1 cellular context compared by ENCODE assay signal in the genomic region with DNA sequence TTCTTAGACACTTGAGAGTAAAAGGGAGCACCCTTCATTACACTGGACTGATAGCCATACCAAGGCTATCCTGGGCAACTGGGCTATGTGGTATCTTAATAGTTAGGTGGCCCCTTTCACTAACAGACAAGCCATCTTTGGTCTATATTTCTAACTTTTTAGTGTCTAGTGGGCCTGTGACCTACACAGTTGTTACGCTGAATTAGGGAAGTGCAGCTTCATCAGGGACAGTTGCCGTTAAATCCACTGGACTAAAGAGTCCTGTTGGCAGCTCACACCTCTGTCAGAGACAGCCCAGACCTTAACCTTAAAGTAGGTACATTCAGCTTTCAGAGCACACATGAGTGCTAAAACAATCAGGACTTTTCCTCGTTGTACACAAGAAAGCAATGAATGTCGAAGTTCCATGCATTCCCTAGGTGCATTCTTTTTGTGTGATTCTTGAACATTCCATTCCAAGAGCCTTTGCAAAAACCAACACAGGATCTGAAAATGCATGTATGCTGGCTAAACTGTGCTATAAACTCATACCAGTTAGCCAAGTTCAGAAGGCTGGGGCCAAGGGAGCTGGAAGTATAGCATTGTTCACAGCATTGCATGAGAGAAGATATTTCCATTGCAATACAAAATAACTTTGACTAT.
TF ChIP-seq lines count a peak whose summit lies in the region.

No MANE protein-coding gene starts in this region.

TF ChIP-seq in HepG2, 621 proteins besides CTCF, POLR2A, EP300 and RAD21 (continued from another document):
- TF ChIP-seq, protein P1, sequence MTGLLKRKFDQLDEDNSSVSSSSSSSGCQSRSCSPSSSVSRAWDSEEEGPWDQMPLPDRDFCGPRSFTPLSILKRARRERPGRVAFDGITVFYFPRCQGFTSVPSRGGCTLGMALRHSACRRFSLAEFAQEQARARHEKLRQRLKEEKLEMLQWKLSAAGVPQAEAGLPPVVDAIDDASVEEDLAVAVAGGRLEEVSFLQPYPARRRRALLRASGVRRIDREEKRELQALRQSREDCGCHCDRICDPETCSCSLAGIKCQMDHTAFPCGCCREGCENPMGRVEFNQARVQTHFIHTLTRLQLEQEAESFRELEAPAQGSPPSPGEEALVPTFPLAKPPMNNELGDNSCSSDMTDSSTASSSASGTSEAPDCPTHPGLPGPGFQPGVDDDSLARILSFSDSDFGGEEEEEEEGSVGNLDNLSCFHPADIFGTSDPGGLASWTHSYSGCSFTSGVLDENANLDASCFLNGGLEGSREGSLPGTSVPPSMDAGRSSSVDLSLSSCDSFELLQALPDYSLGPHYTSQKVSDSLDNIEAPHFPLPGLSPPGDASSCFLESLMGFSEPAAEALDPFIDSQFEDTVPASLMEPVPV (CRISPR knock-in tag; IDR thresholded peaks at IDR 0.05): no peak
- no peak for TF ChIP-seq ELF4 (CRISPR knock-in tag; IDR thresholded peaks at IDR 0.05; ENCODE audit: borderline replicate concordance)
- TF ChIP-seq ZNF629 (CRISPR knock-in tag; conservative IDR thresholded peaks at IDR 0.05): no peak
- TF ChIP-seq ZSCAN9 (CRISPR knock-in tag; IDR thresholded peaks at IDR 0.05; ENCODE audit: borderline replicate concordance): no peak
- no peak for TF ChIP-seq ZNF432 (CRISPR knock-in tag; IDR thresholded peaks at IDR 0.05; ENCODE audit: borderline replicate concordance)
- no peak for TF ChIP-seq TOPORS (CRISPR knock-in tag; IDR thresholded peaks at IDR 0.05)
- no peak for TF ChIP-seq TCF7 (IDR thresholded peaks at IDR 0.05; ENCODE audit: low read depth)
- TF ChIP-seq MED1 (CRISPR knock-in tag; IDR thresholded peaks at IDR 0.05): no peak
- TF ChIP-seq ZSCAN20 (CRISPR knock-in tag; IDR thresholded peaks at IDR 0.05; ENCODE audit: borderline replicate concordance): no peak
- no peak for TF ChIP-seq MZF1 (CRISPR knock-in tag; IDR thresholded peaks at IDR 0.05; ENCODE audit: borderline replicate concordance)
- TF ChIP-seq, protein P2, sequence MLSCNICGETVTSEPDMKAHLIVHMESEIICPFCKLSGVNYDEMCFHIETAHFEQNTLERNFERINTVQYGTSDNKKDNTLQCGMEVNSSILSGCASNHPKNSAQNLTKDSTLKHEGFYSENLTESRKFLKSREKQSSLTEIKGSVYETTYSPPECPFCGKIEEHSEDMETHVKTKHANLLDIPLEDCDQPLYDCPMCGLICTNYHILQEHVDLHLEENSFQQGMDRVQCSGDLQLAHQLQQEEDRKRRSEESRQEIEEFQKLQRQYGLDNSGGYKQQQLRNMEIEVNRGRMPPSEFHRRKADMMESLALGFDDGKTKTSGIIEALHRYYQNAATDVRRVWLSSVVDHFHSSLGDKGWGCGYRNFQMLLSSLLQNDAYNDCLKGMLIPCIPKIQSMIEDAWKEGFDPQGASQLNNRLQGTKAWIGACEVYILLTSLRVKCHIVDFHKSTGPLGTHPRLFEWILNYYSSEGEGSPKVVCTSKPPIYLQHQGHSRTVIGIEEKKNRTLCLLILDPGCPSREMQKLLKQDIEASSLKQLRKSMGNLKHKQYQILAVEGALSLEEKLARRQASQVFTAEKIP (CRISPR knock-in tag; IDR thresholded peaks at IDR 0.05; ENCODE audit: borderline replicate concordance): no peak
- no peak for TF ChIP-seq POLR2AphosphoS5 (IDR thresholded peaks at IDR 0.05; ENCODE audit: low read depth, low read length)
- TF ChIP-seq, protein P3, sequence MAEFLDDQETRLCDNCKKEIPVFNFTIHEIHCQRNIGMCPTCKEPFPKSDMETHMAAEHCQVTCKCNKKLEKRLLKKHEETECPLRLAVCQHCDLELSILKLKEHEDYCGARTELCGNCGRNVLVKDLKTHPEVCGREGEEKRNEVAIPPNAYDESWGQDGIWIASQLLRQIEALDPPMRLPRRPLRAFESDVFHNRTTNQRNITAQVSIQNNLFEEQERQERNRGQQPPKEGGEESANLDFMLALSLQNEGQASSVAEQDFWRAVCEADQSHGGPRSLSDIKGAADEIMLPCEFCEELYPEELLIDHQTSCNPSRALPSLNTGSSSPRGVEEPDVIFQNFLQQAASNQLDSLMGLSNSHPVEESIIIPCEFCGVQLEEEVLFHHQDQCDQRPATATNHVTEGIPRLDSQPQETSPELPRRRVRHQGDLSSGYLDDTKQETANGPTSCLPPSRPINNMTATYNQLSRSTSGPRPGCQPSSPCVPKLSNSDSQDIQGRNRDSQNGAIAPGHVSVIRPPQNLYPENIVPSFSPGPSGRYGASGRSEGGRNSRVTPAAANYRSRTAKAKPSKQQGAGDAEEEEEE (CRISPR knock-in tag; IDR thresholded peaks at IDR 0.05; ENCODE audit: borderline replicate concordance): no peak
